Comparison of ENCODE assay signal across 8 cellular contexts in the genomic region with DNA sequence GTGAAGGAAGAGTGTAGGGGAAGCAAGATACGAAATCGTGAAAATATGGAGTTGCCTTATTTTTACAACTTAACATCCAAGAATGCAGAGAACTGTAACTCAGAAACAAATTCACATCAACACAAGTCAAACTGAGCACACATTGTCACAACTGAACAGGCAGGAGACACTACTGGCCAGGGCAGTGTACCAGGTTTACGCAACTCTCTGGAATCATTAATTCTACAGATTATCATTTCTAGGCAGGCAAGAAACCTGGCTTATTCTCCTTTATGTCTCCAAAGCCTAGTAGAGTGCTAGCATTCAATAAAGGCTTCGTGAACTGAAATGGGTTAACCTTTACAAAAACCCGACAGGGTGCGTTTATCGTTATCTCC. TPM values are rescaled to one million over a fixed set of nuclear protein-coding genes. Genes with fewer than 3 reads are reported as not detected.
DNase-seq lines count a peak whose midpoint lies in the region; ATAC-seq and TF ChIP-seq lines count a peak whose summit lies in the region.

No MANE protein-coding gene starts in this region.

- peak overlapping the region; percentile 98 for H3K4me2 ChIP-seq in OCI-LY1 (ENCODE audit: low read length)

- H3K4me3 ChIP-seq in GM06990 (replicated peaks; ENCODE audit: low read depth, low read length) (peak overlapping the region; percentile 97), OCI-LY1 (ENCODE audit: low read depth, low read length, poor library complexity, severe bottlenecking) (peak overlapping the region; percentile 96)

- H2AFZ ChIP-seq in OCI-LY1 (ENCODE audit: low read length) = peak overlapping the region; percentile 8; the same call in 1 of the 2 replicates

- DNase-seq in GM06990 (ENCODE audit: extremely low read depth, insufficient read length) (no peak), endothelial cell (ENCODE audit: low spot score) (no peak), NCI-H1694 treated with DMSO at 0.1 percent for 48 hours (lab: John Stamatoyannopoulos, UW) (no peak), NCI-H1105 (lab: John Stamatoyannopoulos, UW) (no peak), NAMALWA (ENCODE audit: low spot score) (no peak), germinal center (ENCODE audit: low spot score) (no peak)
- no peak for DNase-seq in naive thymus-derived CD8-positive, alpha-beta T cell

- H3K9me2 ChIP-seq in OCI-LY1 (ENCODE audit: low read depth, low read length) = no peaks in the 10 kb centered on the region

- H3K4me1 ChIP-seq in OCI-LY1 (ENCODE audit: insufficient read depth, low read length, severe bottlenecking) = peaks cover 34% of the 10 kb centered on the region

- H3K9me3 Mint-ChIP-seq in endothelial cell (ENCODE audit: unreplicated experiment) = no peaks in the 10 kb centered on the region
- H3K9me3 Mint-ChIP-seq in naive thymus-derived CD8-positive, alpha-beta T cell = no peaks in the 10 kb centered on the region

- peak in 1 of 2 donors; percentile 6 for ATAC-seq in naive thymus-derived CD8-positive, alpha-beta T cell

- no peak for TF ChIP-seq CTCF in GM06990 (IDR thresholded peaks at IDR 0.05; ENCODE audit: insufficient read depth, low read length, poor library complexity, severe bottlenecking)
- no peak for TF ChIP-seq CTCF in OCI-LY1 (IDR thresholded peaks at IDR 0.05; ENCODE audit: low read length)
- TF ChIP-seq CTCF in endothelial cell (IDR thresholded peaks at IDR 0.05; ENCODE audit: unreplicated experiment) = no peak

- peaks cover 35% of the 10 kb centered on the region for H3K4me1 Mint-ChIP-seq in endothelial cell (ENCODE audit: unreplicated experiment)
- H3K4me1 Mint-ChIP-seq in naive thymus-derived CD8-positive, alpha-beta T cell = peaks cover 36 to 73% (median 67%) of the 10 kb centered on the region in 4 donors

- peaks cover 9% of the 10 kb centered on the region for H3K36me3 Mint-ChIP-seq in endothelial cell (ENCODE audit: low read depth, unreplicated experiment)
- H3K36me3 Mint-ChIP-seq in naive thymus-derived CD8-positive, alpha-beta T cell = peaks cover 0 to 46% (median 3%) of the 10 kb centered on the region in 3 donors

- peaks cover 2% of the 10 kb centered on the region for H3K36me3 ChIP-seq in GM06990 (ENCODE audit: control insufficient read depth, insufficient read depth, low read length)
- H3K36me3 ChIP-seq in OCI-LY1 (ENCODE audit: insufficient read depth, low read length) = peaks cover 34% of the 10 kb centered on the region

- H3K27ac ChIP-seq in OCI-LY1 (ENCODE audit: low read depth, low read length, poor library complexity, severe bottlenecking) = peak overlapping the region; percentile 28

- H3K9ac ChIP-seq in OCI-LY1 (ENCODE audit: low read length) = peak overlapping the region; percentile 97

- H3F3A ChIP-seq in OCI-LY1 (ENCODE audit: insufficient read depth, low read length) = no peaks in the 10 kb centered on the region

- H3K27me3 ChIP-seq in GM06990 (replicated peaks; ENCODE audit: control insufficient read depth, insufficient read depth, low read length) (no peaks in the 10 kb centered on the region), OCI-LY1 (ENCODE audit: insufficient read depth, low read length) (no peaks in the 10 kb centered on the region)

- H3K27me3 Mint-ChIP-seq in endothelial cell (ENCODE audit: unreplicated experiment) = peaks cover 2% of the 10 kb centered on the region
- H3K27me3 Mint-ChIP-seq in naive thymus-derived CD8-positive, alpha-beta T cell = no peaks in the 10 kb centered on the region

- POLR2A ChIA-PET in naive thymus-derived CD8-positive, alpha-beta T cell (lab: Charles Lee) = interaction anchor here (1.8 to 2.1 kb wide), 2 partner anchors 124 to 143 kb away, joined by 5 to 7 read pairs; partner anchors contain the start of gene MGAT4A

- peak overlapping the region; percentile 94 for H3K4me3 Mint-ChIP-seq in endothelial cell (ENCODE audit: unreplicated experiment)
- H3K4me3 Mint-ChIP-seq in naive thymus-derived CD8-positive, alpha-beta T cell = peak overlapping the region; percentile 87 to 97 (median 92)

- H4K20me1 ChIP-seq in OCI-LY1 (ENCODE audit: insufficient read depth, low read length) = no peaks in the 10 kb centered on the region

- peaks cover 16% of the 10 kb centered on the region for H3K79me2 ChIP-seq in OCI-LY1 (ENCODE audit: insufficient read depth, low read length)

- H3K27ac Mint-ChIP-seq in endothelial cell (ENCODE audit: unreplicated experiment) = peak overlapping the region; percentile 88
- H3K27ac Mint-ChIP-seq in naive thymus-derived CD8-positive, alpha-beta T cell = peak overlapping the region; percentile 90 to 97 (median 94)

- no peaks in the 10 kb centered on the region for H3K9me3 ChIP-seq in OCI-LY1 (ENCODE audit: low read length)

RNA-seq across cellular contexts. Expression of gene COA5, which starts 0.6 kb away (rescaled TPM):
- 21.6 TPM for total RNA-seq in endothelial cell (ENCODE audit: unreplicated experiment)
- 10 to 100 TPM; 44.9 to 48.6 TPM for total RNA-seq in naive thymus-derived CD8-positive, alpha-beta T cell
- 10 to 100 TPM; 29.8 to 43.8 (median 42.4) TPM for polyA plus RNA-seq in naive thymus-derived CD8-positive, alpha-beta T cell

RNA-seq across cellular contexts. Expression of gene UNC50, which starts 0.7 kb away (rescaled TPM):
- total RNA-seq in endothelial cell (ENCODE audit: unreplicated experiment) = 33.0 TPM
- total RNA-seq in naive thymus-derived CD8-positive, alpha-beta T cell = 10 to 100 TPM; 41.3 to 45.1 TPM
- polyA plus RNA-seq in naive thymus-derived CD8-positive, alpha-beta T cell = 10 to 100 TPM; 32.1 to 41.7 (median 36.3) TPM
